ENCODE assay signal across 8 cellular contexts in the genomic region with DNA sequence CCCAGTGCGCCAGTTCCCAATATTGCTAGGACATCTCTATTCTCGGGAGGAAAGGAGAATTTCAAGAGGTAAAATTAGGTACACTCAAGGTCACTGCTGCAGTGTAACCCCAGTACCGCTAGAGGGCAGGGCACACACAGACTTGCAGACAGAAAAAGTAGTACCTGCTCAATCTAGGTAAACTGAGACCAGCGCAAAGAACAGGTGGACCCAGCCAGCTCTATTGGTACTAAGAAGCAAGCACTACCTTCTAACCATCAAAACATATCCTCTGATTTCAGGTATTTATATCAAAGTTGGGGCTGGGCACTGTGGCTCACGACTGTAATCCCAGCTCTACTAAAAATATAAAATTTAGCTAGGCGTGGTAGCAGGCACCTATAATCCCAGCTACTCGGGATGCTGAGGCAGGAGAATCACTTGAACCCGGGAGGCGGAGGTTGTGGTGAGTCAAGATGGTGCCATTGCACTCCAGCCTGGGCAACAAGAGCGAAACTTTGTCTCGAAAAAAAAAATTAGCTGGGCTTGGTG. TPM values are rescaled to one million over a fixed set of nuclear protein-coding genes. Genes with fewer than 3 reads are reported as not detected.
DNase-seq lines count a peak whose midpoint lies in the region; ATAC-seq and TF ChIP-seq lines count a peak whose summit lies in the region.

No MANE protein-coding gene starts in this region.

- H3K27me3 ChIP-seq in breast epithelium (no peaks in the 10 kb centered on the region), right lobe of liver (no peaks in the 10 kb centered on the region)

- TF ChIP-seq CTCF in LNCAP (IDR thresholded peaks at IDR 0.05) (peak; percentile 99), VCaP (conservative IDR thresholded peaks at IDR 0.05) (peak; percentile 99), breast epithelium (IDR thresholded peaks at IDR 0.05) (peak; percentile 93 to 98 (median 95)), right lobe of liver (IDR thresholded peaks at IDR 0.05) (peak; percentile 91 to 98 (median 94))

- H3K4me1 ChIP-seq in breast epithelium (peaks cover 3 to 9% of the 10 kb centered on the region in 2 donors), right lobe of liver (peaks cover 0 to 36% (median 17%) of the 10 kb centered on the region in 4 donors)

- TF ChIP-seq POLR2A in breast epithelium (IDR thresholded peaks at IDR 0.05) (no peak), right lobe of liver (IDR thresholded peaks at IDR 0.05) (no peak)

- H3K9me3 ChIP-seq in breast epithelium, result no peaks in the 10 kb centered on the region
- no peaks in the 10 kb centered on the region for H3K9me3 ChIP-seq in right lobe of liver

- H3K36me3 ChIP-seq in breast epithelium (no peaks in the 10 kb centered on the region), right lobe of liver (no peaks in the 10 kb centered on the region)

- DNase-seq in ELF-1 (ENCODE audit: low read depth, low spot score), result peak; percentile 81
- DNase-seq in breast epithelium (ENCODE audit: low spot score in 2 of 2), result no peak
- peak in 1 of 3 donors; percentile 67 for DNase-seq in right lobe of liver
- DNase-seq in stimulated activated CD8-positive, alpha-beta memory T cell treated with anti-CD3 and anti-CD28 coated beads, Interleukin-2, amount 100 ng/mL, for 1 hour (ENCODE audit: low read depth in 2 of 2), result peak; percentile 42 to 45

- ATAC-seq in right lobe of liver (no peak), HG03108 (IDR thresholded peaks at IDR 0.05; ENCODE audit: unreplicated experiment) (no peak), GM19324 (IDR thresholded peaks at IDR 0.05; ENCODE audit: low FRiP score, unreplicated experiment) (no peak)

- no peak overlapping the region for H3K27ac ChIP-seq in VCaP
- no peak overlapping the region for H3K27ac ChIP-seq in breast epithelium
- H3K27ac ChIP-seq in right lobe of liver, result no peak overlapping the region

- WGBS in right lobe of liver (ENCODE audit: insufficient coverage, low coverage, low lambda C conversion rate, missing lambda C conversion rate), result 31% methylated on average over 11 of the region's 11 CpGs

- intact Hi-C loops in breast epithelium (cut with DNase I; ENCODE audit: low total_unique reads) (no loop called here), right lobe of liver (cut with DNase I) (no loop called here)

- H3K4me3 ChIP-seq in breast epithelium (no peak overlapping the region), right lobe of liver (no peak overlapping the region)

RNA-seq across cellular contexts. Expression of a gene that starts 3.6 kb away (rescaled TPM):
- 10 to 100 TPM; 36.6 to 52.6 (median 41.6) TPM for total RNA-seq in breast epithelium
- 10 to 100 TPM; 23.0 to 27.2 (median 23.9) TPM for total RNA-seq in right lobe of liver

RNA-seq across cellular contexts. Expression of a gene that starts 10.7 kb away (rescaled TPM):
- total RNA-seq in breast epithelium (10 to 100 TPM in 1 of 3 donors, 1 to 10 TPM in 2; 3.7 to 10.9 (median 6.9) TPM), right lobe of liver (10 to 100 TPM in 1 of 6 experiments, 1 to 10 TPM in 5; 2.5 to 17.7 (median 3.7) TPM)

RNA-seq across cellular contexts. Expression of a gene that starts 21.8 kb away (rescaled TPM):
- total RNA-seq in breast epithelium (10 to 100 TPM; 18.4 to 30.1 (median 21.3) TPM), right lobe of liver (1,000 to 10,000 TPM; 1,040 to 1,391 (median 1,137) TPM)

RNA-seq across cellular contexts. Expression of a gene that starts 36.3 kb away (rescaled TPM):
- 100 to 1,000 TPM; 173 to 183 (median 176) TPM for total RNA-seq in breast epithelium
- 100 to 1,000 TPM in 3 of 6 experiments, 10 to 100 TPM in 3; 79.3 to 116 (median 102) TPM for total RNA-seq in right lobe of liver

RNA-seq across cellular contexts. Expression of a gene that starts 40.9 kb away (rescaled TPM):
- total RNA-seq in breast epithelium (1,000 to 10,000 TPM in 1 of 3 donors, 100 to 1,000 TPM in 2; 427 to 3,050 (median 615) TPM), right lobe of liver (1,000 to 10,000 TPM in 2 of 6 experiments, 100 to 1,000 TPM in 4; 621 to 1,110 (median 800) TPM)

Comparison
In these comparisons a context has a peak if more than half of its experiments do, and no peak if none do; other contexts are left out.
1. DNase-seq: peak in ELF-1 (single experiment) and stimulated activated CD8-positive, alpha-beta memory T cell treated with anti-CD3 and anti-CD28 coated beads, Interleukin-2, amount 100 ng/mL, for 1 hour (2 of 2); none in breast epithelium (0 of 2).
2. RNA of a gene that starts 21.8 kb away (total RNA-seq): 1,040 to 1,391 TPM in right lobe of liver; 18.4 to 30.1 TPM in breast epithelium; every median in the first group is over 10 times any median in the second.
3. Peak in every context shown above with its lines, with median percentiles within 50 percentile points of each other: CTCF ChIP-seq.